ENCODE assay signal across 22 cellular contexts in genomic region chr6:51335543-51335942, GRCh38.
DNase-seq lines count a peak whose midpoint lies in the region; ATAC-seq and TF ChIP-seq lines count a peak whose summit lies in the region.
"Had no signal": no experiment of that assay in that cellular context is flagged by ENCODE, and none has a peak within 500 bp of the region (broad histone marks: within the 10 kb centered on the region; RNA-seq: fewer than 3 reads in every experiment).

No MANE protein-coding gene starts in this region.

- DNase-seq in LNCaP clone FGC (ENCODE audit: low read depth) (peak; percentile 34), left lobe of liver (ENCODE audit: low spot score) (peak; percentile 48), testis (peak; percentile 17)
- no peak for DNase-seq in activated CD4-positive, alpha-beta T cell treated with anti-CD3 and anti-CD28 coated beads, Interleukin-2, amount 50 U/mL, for 4 hours
- DNase-seq: 8988T; ACHN; BE2C; C1 segment of cervical spinal cord; CD4-positive, alpha-beta memory T cell; CD4-positive, CD25-positive, alpha-beta regulatory T cell; CD8-positive, alpha-beta memory T cell; COR-L47; DMS 273 treated with DMSO at 0.1 percent for 48 hours; DMS153; DMS53; DMS79; DND-41; EL; GDM1 had no signal

- 56 to 61% methylated on average over 2 of the region's 2 CpGs for WGBS in testis, 2 donors

- H3K27ac ChIP-seq in testis = no peak overlapping the region
- H3K27ac ChIP-seq: BLaER1 had no signal

- TF ChIP-seq CTCF in LNCaP clone FGC (IDR thresholded peaks at IDR 0.05; ENCODE audit: control insufficient read depth, extremely low read depth, insufficient read depth) = no peak
- no peak for TF ChIP-seq CTCF in testis (IDR thresholded peaks at IDR 0.05)

- H3K27me3 ChIP-seq in testis = no peaks in the 10 kb centered on the region
- H3K27me3 ChIP-seq: BE2C, BLaER1 had no signal

- peak; percentile 92 for ATAC-seq in left lobe of liver
- no peak for ATAC-seq in GM21528 (IDR thresholded peaks at IDR 0.05; ENCODE audit: low FRiP score, unreplicated experiment)
- ATAC-seq: GM12878 had no signal

- intact Hi-C loops in testis (cut with DNase I; ENCODE audit: low total_unique reads) = no loop called here

- H3K4me1 ChIP-seq in testis = no peaks in the 10 kb centered on the region
- H3K4me1 ChIP-seq: BE2C, BLaER1 had no signal

- H3K4me3 ChIP-seq in LNCaP clone FGC (ENCODE audit: low read depth, low read length) = no peak overlapping the region
- H3K4me3 ChIP-seq in testis = no peak overlapping the region
- H3K4me3 ChIP-seq: BLaER1, GM12878 had no signal

- H3K36me3 ChIP-seq in testis (ENCODE audit: low read depth, missing control alignments) = no peaks in the 10 kb centered on the region
- H3K36me3 ChIP-seq: BE2C, BLaER1 had no signal

- H3K9me3 ChIP-seq in testis = no peaks in the 10 kb centered on the region
- H3K9me3 ChIP-seq: BE2C, BLaER1 had no signal

- TF ChIP-seq POLR2A in testis (IDR thresholded peaks at IDR 0.05) = no peak

Comparison
In these comparisons a context has a peak if more than half of its experiments do, and no peak if none do; other contexts are left out.
1. DNase-seq: peak in LNCaP clone FGC (single experiment), left lobe of liver (single experiment) and testis (single experiment); none in activated CD4-positive, alpha-beta T cell treated with anti-CD3 and anti-CD28 coated beads, Interleukin-2, amount 50 U/mL, for 4 hours (0 of 2).